In genomic region chr11:2540521-2541320, GRCh38 we compare ENCODE assay signal across 21 cellular contexts.
DNase-seq lines count a peak whose midpoint lies in the region; ATAC-seq, FAIRE-seq and TF ChIP-seq lines count a peak whose summit lies in the region.
"Had no signal": no experiment of that assay in that cellular context is flagged by ENCODE, and none has a peak within 500 bp of the region (broad histone marks: within the 10 kb centered on the region; RNA-seq: fewer than 3 reads in every experiment).

No MANE protein-coding gene starts in this region.

- TF ChIP-seq POLR2A in Peyer's patch (IDR thresholded peaks at IDR 0.05) (no peak), K562 (conservative IDR thresholded peaks at IDR 0.05) (no peak), GM12892 (IDR thresholded peaks at IDR 0.05; ENCODE audit: low read depth, low read length) (no peak)

- H3K9me3 ChIP-seq in Peyer's patch (no peaks in the 10 kb centered on the region), K562 (replicated peaks; ENCODE audit: control insufficient read depth, insufficient read depth, low read depth, low read length) (0 out of 2 replicates have a peak, but pooled peaks cover 2% of the 10 kb centered on the region), kidney (ENCODE audit: control insufficient read depth in 1 of 2, low read length in 2 of 2) (no peaks in the 10 kb centered on the region)
- H3K9me3 ChIP-seq: MG63 had no signal

- no peaks in the 10 kb centered on the region for H4K20me1 ChIP-seq in K562 (replicated peaks; ENCODE audit: control insufficient read depth, insufficient read depth, low read length)

- no peak for TF ChIP-seq EP300 in K562 (IDR thresholded peaks at IDR 0.05; ENCODE audit: low read length)

- CTCF ChIA-PET in K562 (lab: Yijun Ruan, JAX; ENCODE audit: low intra/inter-chr PET ratio): no interaction called here

- no peaks in the 10 kb centered on the region for H3K27me3 ChIP-seq in Peyer's patch
- H3K27me3 ChIP-seq in K562 (ENCODE audit: control insufficient read depth in 2 of 2, insufficient read depth in 2 of 2, low read length in 2 of 2): peaks cover 11 to 53% of the 10 kb centered on the region in 2 experiments; a peak in 4 of 5 replicates
- H3K27me3 ChIP-seq: MG63 had no signal

- in situ Hi-C loops in K562 (cut with MboI): no loop called here

- TF ChIP-seq RAD21 in K562 (CRISPR knock-in tag; conservative IDR thresholded peaks at IDR 0.05 in 1 of 2, IDR thresholded peaks at IDR 0.05 in 1 of 2): no peak

- no TSS peak for BruUV-seq in K562 (replicated peaks; lab: Mats Ljungman, UMichigan)

- intact Hi-C loops in K562 (cut with micrococcal nuclease) (no loop called here), kidney (cut with DNase I) (no loop called here), posterior vena cava (cut with DNase I) (no loop called here)

- H3K4me2 ChIP-seq in K562 (ENCODE audit: insufficient read depth, low read length): no peak overlapping the region

- WGBS in K562 (ENCODE audit: insufficient coverage, low coverage, missing lambda C conversion rate): 10% methylated on average over 20 of the region's 21 CpGs

- H2AFZ ChIP-seq in K562 (ENCODE audit: low read depth, low read length): no peak overlapping the region; the same call in 1 of the 2 replicates
- H2AFZ ChIP-seq: parathyroid adenoma had no signal

- H3K4me3 ChIP-seq in Peyer's patch (no peak overlapping the region), K562 (no peak overlapping the region), kidney (ENCODE audit: low read length in 2 of 2) (no peak overlapping the region)
- H3K4me3 ChIP-seq: MG63 had no signal

- no peak for ATAC-seq in K562
- ATAC-seq: activated CD4-positive, alpha-beta T cell treated with anti-CD3 and anti-CD28 coated beads for 36 hours; activated T-cell treated with anti-CD3 and anti-CD28 coated beads, Interleukin-2, amount 50 U/mL, for 72 hours; naive thymus-derived CD4-positive, alpha-beta T cell had no signal

- H3K9ac ChIP-seq in K562 (ENCODE audit: insufficient read depth in 1 of 2, low read depth in 2 of 2, low read length in 2 of 2) (no peak overlapping the region), kidney (ENCODE audit: low read length in 2 of 2) (no peak overlapping the region)
- H3K9ac ChIP-seq: parathyroid adenoma had no signal

- H3K27ac ChIP-seq in Peyer's patch (no peak overlapping the region), K562 (ENCODE audit: extremely low read depth, low read depth, low read length) (no peak overlapping the region), kidney (ENCODE audit: low read depth in 2 of 2, low read length in 2 of 2) (no peak overlapping the region)
- H3K27ac ChIP-seq: parathyroid adenoma had no signal

- H3K79me2 ChIP-seq in K562 (ENCODE audit: control insufficient read depth, insufficient read depth, low read length): no peaks in the 10 kb centered on the region
- H3K79me2 ChIP-seq: parathyroid adenoma had no signal

- H3K4me1 ChIP-seq in Peyer's patch: no peaks in the 10 kb centered on the region
- peaks cover 0 to 29% of the 10 kb centered on the region in 2 experiments; a peak in 2 of 5 replicates for H3K4me1 ChIP-seq in K562 (replicated peaks in 1 of 2; ENCODE audit: control insufficient read depth in 2 of 2, insufficient read depth in 2 of 2, low read length in 2 of 2)
- peaks cover 0 to 2% of the 10 kb centered on the region in 2 donors for H3K4me1 ChIP-seq in kidney (ENCODE audit: control insufficient read depth in 1 of 2, insufficient read depth in 1 of 2, low read depth in 1 of 2, low read length in 2 of 2)
- H3K4me1 ChIP-seq: parathyroid adenoma had no signal

- POLR2A ChIA-PET in K562 (lab: Yijun Ruan, JAX): no interaction called here

- FAIRE-seq in K562 (lab: Jason Lieb, UNC) (no peak), kidney (lab: Jason Lieb, UNC) (no peak), HTR-8/SVneo (lab: Jason Lieb, UNC) (no peak), GM12892 (lab: Jason Lieb, UNC) (no peak)
- FAIRE-seq: GM19239 had no signal

- peak in 2 of 3 donors; percentile 23 to 27 for DNase-seq in Peyer's patch
- DNase-seq in K562 (ENCODE audit: extremely low read depth in 1 of 4, low spot score in 3 of 4): no peak
- peak; percentile 49 for DNase-seq in kidney
- peak; percentile 32 for DNase-seq in posterior vena cava (ENCODE audit: low spot score)
- DNase-seq in medulla oblongata (ENCODE audit: extremely low spot score): no peak
- DNase-seq in HTR-8/SVneo (ENCODE audit: insufficient read length, low spot score): no peak
- no peak for DNase-seq in NCI-H345 (lab: John Stamatoyannopoulos, UW)
- no peak for DNase-seq in GM12892 (ENCODE audit: insufficient read length)
- DNase-seq: activated CD4-positive, alpha-beta T cell treated with anti-CD3 and anti-CD28 coated beads for 36 hours; activated T-cell treated with anti-CD3 and anti-CD28 coated beads, Interleukin-2, amount 50 U/mL, for 72 hours; cerebellar nuclear complex; DMS153; MG63; naive thymus-derived CD4-positive, alpha-beta T cell; NCI-H1436; NCI-H2107; NCI-H446 treated with DMSO at 0.1 percent for 48 hours; SHP77; T-helper 1 cell had no signal

- no peaks in the 10 kb centered on the region for H3K9me1 ChIP-seq in K562 (ENCODE audit: control insufficient read depth, insufficient read depth, low read length)

- H3K36me3 ChIP-seq in Peyer's patch (no peaks in the 10 kb centered on the region), K562 (ENCODE audit: control insufficient read depth, insufficient read depth, low read length) (no peaks in the 10 kb centered on the region), kidney (ENCODE audit: control insufficient read depth in 1 of 2, insufficient read depth in 2 of 2, low read length in 2 of 2) (no peaks in the 10 kb centered on the region)
- H3K36me3 ChIP-seq: MG63 had no signal

- TF ChIP-seq CTCF in Peyer's patch (IDR thresholded peaks at IDR 0.05): no peak
- no peak for TF ChIP-seq CTCF in K562 (IDR thresholded peaks at IDR 0.05 in 2 of 3, conservative IDR thresholded peaks at IDR 0.05 in 1 of 3; ENCODE audit: insufficient read depth in 2 of 3, low read depth in 1 of 3, low read length in 3 of 3)
- no peak for TF ChIP-seq CTCF in kidney (IDR thresholded peaks at IDR 0.05; ENCODE audit: borderline replicate concordance, extremely low read depth, insufficient read depth)

TF ChIP-seq in K562, 482 proteins besides CTCF, POLR2A, EP300 and RAD21:
- no peak for TF ChIP-seq MCM3 (IDR thresholded peaks at IDR 0.05)
- TF ChIP-seq BHLHE40 (IDR thresholded peaks at IDR 0.05; ENCODE audit: low read length): peak; percentile 91
- TF ChIP-seq BRD9 (IDR thresholded peaks at IDR 0.05; ENCODE audit: low read depth, partially characterized antibody): no peak
- peak in 1 of 2 experiments; percentile 36 for TF ChIP-seq E2F6 (IDR thresholded peaks at IDR 0.05; ENCODE audit: borderline replicate concordance in 1 of 2, extremely low read depth in 1 of 2, insufficient read depth in 1 of 2, insufficient read length in 1 of 2, low read depth in 1 of 2, low read length in 1 of 2, poor library complexity in 1 of 2, severe bottlenecking in 1 of 2)
- no peak for TF ChIP-seq PHF20 (IDR thresholded peaks at IDR 0.05; ENCODE audit: partially characterized antibody)

Comparison
In these comparisons a context has a peak if more than half of its experiments do, and no peak if none do; other contexts are left out.
1. DNase-seq: peak in Peyer's patch (2 of 3), kidney (single experiment) and posterior vena cava (single experiment); none in K562 (0 of 4), medulla oblongata (single experiment), HTR-8/SVneo (single experiment), NCI-H345 (single experiment) and GM12892 (single experiment).